27 cellular contexts compared by ENCODE assay signal in genomic region chr2:95179451-95179850, GRCh38. TPM values are rescaled to one million over a fixed set of nuclear protein-coding genes. Genes with fewer than 3 reads are reported as not detected.
DNase-seq lines count a peak whose midpoint lies in the region; ATAC-seq, FAIRE-seq and TF ChIP-seq lines count a peak whose summit lies in the region.
"Had no signal": no experiment of that assay in that cellular context is flagged by ENCODE, and none has a peak within 500 bp of the region (broad histone marks: within the 10 kb centered on the region; RNA-seq: fewer than 3 reads in every experiment).

No MANE protein-coding gene starts in this region.

- TF ChIP-seq POLR2A in adrenal gland (IDR thresholded peaks at IDR 0.05) (no peak), heart left ventricle (IDR thresholded peaks at IDR 0.05) (no peak)

- peak; percentile 74 to 92 (median 80) for ATAC-seq in heart left ventricle
- ATAC-seq in right cardiac atrium, result peak; percentile 68 to 72
- ATAC-seq in GM18873 (IDR thresholded peaks at IDR 0.05; ENCODE audit: low FRiP score, unreplicated experiment), result no peak
- no peak for ATAC-seq in stimulated activated naive CD8-positive, alpha-beta T cell treated with anti-CD3 and anti-CD28 coated beads, Interleukin-15, Interleukin-2, amounts not matched to agents 100 U/mL and 50 U/mL, for 24 hours
- ATAC-seq in HG02970 (IDR thresholded peaks at IDR 0.05; ENCODE audit: low FRiP score, unreplicated experiment), result no peak
- ATAC-seq: PC-3 had no signal

- H3K9me3 ChIP-seq in adrenal gland (replicated peaks in 1 of 3), result peaks cover 0 to 11% (median 0%) of the 10 kb centered on the region in 3 donors
- H3K9me3 ChIP-seq in heart left ventricle, result peaks cover 0 to 30% (median 7%) of the 10 kb centered on the region in 12 donors
- H3K9me3 ChIP-seq in right cardiac atrium (ENCODE audit: control insufficient read depth, low read length), result no peaks in the 10 kb centered on the region
- no peaks in the 10 kb centered on the region for H3K9me3 ChIP-seq in small intestine (ENCODE audit: control insufficient read depth, low read depth)

- no peak for TF ChIP-seq CTCF in adrenal gland (IDR thresholded peaks at IDR 0.05)
- TF ChIP-seq CTCF in heart left ventricle (IDR thresholded peaks at IDR 0.05), result no peak

- peaks cover 0 to 21% of the 10 kb centered on the region in 2 donors for H3K36me3 ChIP-seq in adrenal gland (replicated peaks in 1 of 2)
- H3K36me3 ChIP-seq in heart left ventricle, result peaks cover 7 to 63% (median 52%) of the 10 kb centered on the region in 9 donors
- H3K36me3 ChIP-seq in small intestine (ENCODE audit: control insufficient read depth in 2 of 2, insufficient read depth in 2 of 2, low read length in 2 of 2), result peaks cover 7 to 15% of the 10 kb centered on the region in 2 donors

- intact Hi-C loops in adrenal gland (cut with DNase I), result no loop called here
- intact Hi-C loops in heart left ventricle (cut with DNase I), result loop anchor here in 1 of 10 donors (10.0 kb wide), 1 partner anchor 65 kb away; no protein-coding TSS in a partner anchor
- intact Hi-C loops in right cardiac atrium (cut with DNase I), result no loop called here

- H3K27ac ChIP-seq in adrenal gland (no peak overlapping the region), heart left ventricle (peak overlapping the region in 9 of 12 donors; percentile 23 to 74 (median 67)), right cardiac atrium (ENCODE audit: low read length) (no peak overlapping the region), small intestine (ENCODE audit: low read depth in 1 of 2, low read length in 1 of 2) (no peak overlapping the region)
- H3K27ac ChIP-seq: GM23248 had no signal

- peak; percentile 21 to 67 (median 40) for DNase-seq in adrenal gland
- peak in 4 of 5 donors; percentile 59 to 77 (median 62) for DNase-seq in heart left ventricle
- peak; percentile 33 to 72 (median 62) for DNase-seq in right cardiac atrium
- DNase-seq in small intestine, result peak; percentile 71
- no peak for DNase-seq in stimulated activated naive CD8-positive, alpha-beta T cell treated with anti-CD3 and anti-CD28 coated beads, Interleukin-15, Interleukin-2, amounts not matched to agents 100 U/mL and 50 U/mL, for 24 hours
- DNase-seq in NCI-H1105 (lab: John Stamatoyannopoulos, UW), result no peak
- DNase-seq: C1 segment of cervical spinal cord; Caco-2; CD4-positive, alpha-beta memory T cell; GM23248; H7; Karpas-422; NCI-H1105 treated with DMSO at 0.1 percent for 48 hours; NCI-H146; NCI-H1930; NCI-H2107; NCI-H446; NCI-H524 treated with DMSO at 0.1 percent for 48 hours; NCI-H82; NK-92 treated with Interleukin-12 subunit alpha and Interleukin-12 subunit beta, amount 100 ng/mL, for 24 hours; PC-3; SHP77 had no signal

- no peak for FAIRE-seq in small intestine (lab: Jason Lieb, UNC)
- FAIRE-seq: G401.6, GM19239 had no signal

- 48 to 58% (median 53%) methylated on average over 7 of the region's 7 CpGs for WGBS in adrenal gland, 4 donors
- 47 to 69% (median 62%) methylated on average over 7 of the region's 7 CpGs for WGBS in heart left ventricle, 4 donors
- WGBS in right cardiac atrium, result 63% methylated on average over 7 of the region's 7 CpGs
- 46 to 75% (median 66%) methylated on average over 7 of the region's 7 CpGs for WGBS in small intestine, 3 donors

- H3K4me1 ChIP-seq in adrenal gland (replicated peaks in 1 of 2) (no peaks in the 10 kb centered on the region), heart left ventricle (peaks cover 0 to 8% (median 1%) of the 10 kb centered on the region in 12 donors), right cardiac atrium (ENCODE audit: control insufficient read depth, insufficient read depth, low read length) (no peaks in the 10 kb centered on the region), small intestine (ENCODE audit: control insufficient read depth in 2 of 2, insufficient read depth in 1 of 2, low read depth in 1 of 2, low read length in 1 of 2) (no peaks in the 10 kb centered on the region)
- H3K4me1 ChIP-seq: Caco-2 had no signal

- H3K4me3 ChIP-seq in adrenal gland (no peak overlapping the region), heart left ventricle (no peak overlapping the region), right cardiac atrium (ENCODE audit: low read length) (no peak overlapping the region), small intestine (ENCODE audit: low read depth in 1 of 2, low read length in 2 of 2) (no peak overlapping the region)
- H3K4me3 ChIP-seq: GM23248 had no signal

- H3K27me3 ChIP-seq in adrenal gland (no peaks in the 10 kb centered on the region), heart left ventricle (no peaks in the 10 kb centered on the region), right cardiac atrium (ENCODE audit: control insufficient read depth, insufficient read depth) (no peaks in the 10 kb centered on the region), small intestine (ENCODE audit: control insufficient read depth in 2 of 2, insufficient read depth in 2 of 2, low read length in 2 of 2) (no peaks in the 10 kb centered on the region)

RNA-seq across cellular contexts. Expression of gene ZNF2, which starts 13.8 kb away (rescaled TPM):
- total RNA-seq in adrenal gland (1 to 10 TPM; 1.8 to 9.3 (median 5.6) TPM), heart left ventricle (1 to 10 TPM; 2.5 to 5.9 (median 3.5) TPM), right cardiac atrium (1 to 10 TPM; 3.0 to 4.5 (median 3.8) TPM)
- polyA plus RNA-seq in adrenal gland (1 to 10 TPM; 2.1 to 5.8 (median 2.8) TPM), heart left ventricle (1 to 10 TPM; 1.2 to 2.0 TPM), right cardiac atrium (1.8 TPM), small intestine (1 to 10 TPM; 1.1 to 1.6 (median 1.6) TPM)

RNA-seq across cellular contexts. Expression of gene ZNF514, which starts 19.8 kb away (rescaled TPM):
- total RNA-seq in adrenal gland, result 10 to 100 TPM in 5 of 8 donors, 1 to 10 TPM in 3; 4.6 to 20.5 (median 13.4) TPM
- 10 to 100 TPM in 2 of 3 donors, 1 to 10 TPM in 1; 8.3 to 26.1 (median 11.7) TPM for polyA plus RNA-seq in adrenal gland
- 10 to 100 TPM in 6 of 9 donors, 1 to 10 TPM in 3; 6.1 to 16.8 (median 11.2) TPM for total RNA-seq in heart left ventricle
- 10 to 100 TPM in 1 of 2 donors, 1 to 10 TPM in 1; 7.4 to 11.9 TPM for polyA plus RNA-seq in heart left ventricle
- total RNA-seq in right cardiac atrium, result 10 to 100 TPM; 12.1 to 15.8 (median 13.8) TPM
- 7.9 TPM for polyA plus RNA-seq in right cardiac atrium
- polyA plus RNA-seq in small intestine, result 1 to 10 TPM; 3.8 to 8.5 (median 6.1) TPM

RNA-seq across cellular contexts. Expression of gene ZNF892, which starts 27.9 kb away (rescaled TPM):
- total RNA-seq in adrenal gland, result 1 to 10 TPM; 1.4 to 3.7 (median 2.2) TPM
- under 1 TPM in 2 of 3 donors, not detected in 1; 0.32 to 0.73 TPM for polyA plus RNA-seq in adrenal gland
- total RNA-seq in heart left ventricle, result 1 to 10 TPM; 2.0 to 4.9 (median 3.7) TPM
- polyA plus RNA-seq in heart left ventricle, result 1 to 10 TPM; 1.2 to 1.3 TPM
- total RNA-seq in right cardiac atrium, result 1 to 10 TPM; 2.8 to 4.7 (median 3.3) TPM
- 0.97 TPM for polyA plus RNA-seq in right cardiac atrium
- under 1 TPM in 1 of 3 donors, not detected in 2; 0.66 TPM for polyA plus RNA-seq in small intestine
- total RNA-seq: HT-29, PC-3 had no signal

RNA-seq across cellular contexts. Expression of gene MRPS5, which starts 57.8 kb away (rescaled TPM):
- total RNA-seq in adrenal gland, result 10 to 100 TPM; 41.0 to 64.3 (median 48.4) TPM
- polyA plus RNA-seq in adrenal gland, result 10 to 100 TPM; 72.0 to 96.7 (median 93.4) TPM
- 10 to 100 TPM; 52.4 to 80.0 (median 69.7) TPM for total RNA-seq in heart left ventricle
- polyA plus RNA-seq in heart left ventricle, result 100 to 1,000 TPM in 1 of 2 donors, 10 to 100 TPM in 1; 95.9 to 116 TPM
- total RNA-seq in right cardiac atrium, result 10 to 100 TPM; 50.3 to 65.6 (median 57.2) TPM
- 76.9 TPM for polyA plus RNA-seq in right cardiac atrium
- polyA plus RNA-seq in small intestine, result 100 to 1,000 TPM in 2 of 3 donors, 10 to 100 TPM in 1; 84.5 to 104 (median 101) TPM

Comparison
In these comparisons a context has a peak if more than half of its experiments do, and no peak if none do; other contexts are left out.
1. H3K27ac ChIP-seq: peak in heart left ventricle (9 of 12); none in adrenal gland (0 of 5), right cardiac atrium (single experiment) and small intestine (0 of 2).
2. DNase-seq: peak in adrenal gland (7 of 7), heart left ventricle (4 of 5), right cardiac atrium (3 of 3) and small intestine (single experiment); none in stimulated activated naive CD8-positive, alpha-beta T cell treated with anti-CD3 and anti-CD28 coated beads, Interleukin-15, Interleukin-2, amounts not matched to agents 100 U/mL and 50 U/mL, for 24 hours (single experiment) and NCI-H1105 (single experiment).
3. ATAC-seq: peak in heart left ventricle (4 of 4) and right cardiac atrium (2 of 2); none in GM18873 (single experiment), stimulated activated naive CD8-positive, alpha-beta T cell treated with anti-CD3 and anti-CD28 coated beads, Interleukin-15, Interleukin-2, amounts not matched to agents 100 U/mL and 50 U/mL, for 24 hours (single experiment) and HG02970 (single experiment).